ENCODE assay signal across 8 cellular contexts in genomic region chr10:6667679-6668270, GRCh38.
DNase-seq lines count a peak whose midpoint lies in the region; ATAC-seq and TF ChIP-seq lines count a peak whose summit lies in the region.

No MANE protein-coding gene starts in this region.

- peaks cover 6 to 18% of the 10 kb centered on the region in 2 donors for H3K4me1 Mint-ChIP-seq in natural killer cell

- peaks cover 0 to 2% of the 10 kb centered on the region in 2 donors for H3K27me3 Mint-ChIP-seq in natural killer cell (ENCODE audit: low read depth in 2 of 2)

- TF ChIP-seq CTCF in GM13976 (IDR thresholded peaks at IDR 0.05; ENCODE audit: borderline replicate concordance, control extremely low read depth, extremely low read depth, insufficient read depth, missing control alignments) (peak; percentile 27), natural killer cell (IDR thresholded peaks at IDR 0.05) (peak; percentile 25)

- H3K4me3 Mint-ChIP-seq in natural killer cell: no peak overlapping the region

- in situ Hi-C loops in GM13976 (cut with MboI; ENCODE audit: low sequenced_read_pairs, unreplicated experiment): loop anchor here (10.0 to 25.0 kb wide), 2 partner anchors 243 to 745 kb away; partner anchors contain the start of gene SFMBT2

- no peak overlapping the region for H3K27ac Mint-ChIP-seq in natural killer cell

- H3K9me3 Mint-ChIP-seq in natural killer cell: no peaks in the 10 kb centered on the region

- ATAC-seq in natural killer cell (no peak), HG02840 (IDR thresholded peaks at IDR 0.05; ENCODE audit: low FRiP score, unreplicated experiment) (no peak)

- H3K36me3 Mint-ChIP-seq in natural killer cell: no peaks in the 10 kb centered on the region

- peak; percentile 60 for DNase-seq in Ammon's horn (ENCODE audit: low spot score)
- no peak for DNase-seq in GM13976 (ENCODE audit: low spot score)
- DNase-seq in RPMI8226: peak; percentile 45
- peak; percentile 41 for DNase-seq in dedifferentiated amniotic fluid mesenchymal stem cell (ENCODE audit: extremely low spot score)
- no peak for DNase-seq in natural killer cell
- no peak for DNase-seq in GF-D8 (lab: John Stamatoyannopoulos, UW)
- DNase-seq in NCI-H226: no peak

- intact Hi-C loops in natural killer cell (cut with micrococcal nuclease): loop anchor here (5.0 kb wide), 1 partner anchor 750 kb away; no protein-coding TSS in a partner anchor

Comparison
In these comparisons a context has a peak if more than half of its experiments do, and no peak if none do; other contexts are left out.
1. DNase-seq: peak in Ammon's horn (single experiment), RPMI8226 (single experiment) and dedifferentiated amniotic fluid mesenchymal stem cell (single experiment); none in GM13976 (single experiment), natural killer cell (single experiment), GF-D8 (single experiment) and NCI-H226 (single experiment).